In the genomic region with DNA sequence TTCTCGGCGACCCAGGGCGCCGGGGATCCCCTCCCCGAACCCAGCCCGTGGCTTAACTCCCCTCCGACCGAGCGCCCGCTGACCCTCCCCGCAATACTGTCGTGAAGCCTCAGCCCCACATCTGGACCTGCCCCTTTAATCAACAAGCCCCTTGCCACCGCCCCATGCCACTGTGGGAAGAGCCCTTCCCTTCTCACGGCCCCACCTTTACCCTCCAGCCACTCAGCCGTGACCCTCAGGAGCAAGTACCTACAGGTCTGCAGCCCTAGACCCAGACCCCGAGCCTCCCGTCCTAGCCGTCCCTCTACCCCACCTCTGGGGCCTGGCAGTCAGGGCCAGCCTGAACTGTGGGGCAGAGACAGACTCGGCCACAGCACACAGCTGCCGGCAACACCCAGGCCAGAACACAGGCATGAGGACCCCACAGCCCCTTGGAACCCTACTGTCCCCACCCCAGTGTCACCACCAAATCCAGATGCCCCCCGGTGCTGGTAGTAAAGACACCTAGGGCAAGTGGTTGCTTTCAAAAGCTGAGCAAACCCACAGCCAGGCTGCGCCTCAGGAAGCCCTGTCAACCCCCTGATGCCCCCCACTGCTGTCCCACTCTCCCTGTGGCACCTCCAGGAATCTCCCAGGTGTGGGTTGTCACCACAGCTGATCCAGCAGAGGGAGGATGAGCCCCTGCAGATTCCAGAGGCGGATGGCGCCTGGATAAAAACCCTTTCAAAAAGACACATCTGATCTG, we compare ENCODE assay signal across 9 cellular contexts. TPM values are rescaled to one million over a fixed set of nuclear protein-coding genes. Genes with fewer than 3 reads are reported as not detected.
DNase-seq lines count a peak whose midpoint lies in the region; ATAC-seq and TF ChIP-seq lines count a peak whose summit lies in the region.
"Had no signal": no experiment of that assay in that cellular context is flagged by ENCODE, and none has a peak within 500 bp of the region (broad histone marks: within the 10 kb centered on the region; RNA-seq: fewer than 3 reads in every experiment).

No MANE protein-coding gene starts in this region.

- H3K4ac ChIP-seq in mesenchymal stem cell (ENCODE audit: low read depth in 1 of 2, low read length in 2 of 2) = peak overlapping the region in 1 of 2 experiments; percentile 59

- H3K9me3 Mint-ChIP-seq in activated CD4-positive, alpha-beta T cell treated with anti-CD3 and anti-CD28 coated beads, Interleukin-2, amount 10 ng/mL, durations not matched to agents 7 days and 5 days = no peaks in the 10 kb centered on the region
- no peaks in the 10 kb centered on the region for H3K9me3 Mint-ChIP-seq in central memory CD8-positive, alpha-beta T cell

- POLR2A ChIA-PET in activated CD4-positive, alpha-beta T cell treated with anti-CD3 and anti-CD28 coated beads, Interleukin-2, amount 10 ng/mL, durations not matched to agents 7 days and 5 days (lab: Charles Lee) = no interaction called here

- H3K36me3 Mint-ChIP-seq in activated CD4-positive, alpha-beta T cell treated with anti-CD3 and anti-CD28 coated beads, Interleukin-2, amount 10 ng/mL, durations not matched to agents 7 days and 5 days (ENCODE audit: low read depth) = no peaks in the 10 kb centered on the region
- peaks cover 6% of the 10 kb centered on the region for H3K36me3 Mint-ChIP-seq in central memory CD8-positive, alpha-beta T cell (ENCODE audit: insufficient read depth)

- H3K4me2 ChIP-seq in mesenchymal stem cell (ENCODE audit: low read length, poor library complexity, severe bottlenecking) = peak overlapping the region; percentile 73

- H4K91ac ChIP-seq in mesenchymal stem cell (ENCODE audit: low read length) = no peak overlapping the region

- 14% methylated on average over 24 of the region's 24 CpGs for WGBS in mesenchymal stem cell
- 11% methylated on average over 20 of the region's 24 CpGs; no CpG with 5 or more reads in 1 of the 2 donors for WGBS in transverse colon (ENCODE audit: low coverage in 1 of 2), 2 donors

- TF ChIP-seq CTCF in transverse colon (IDR thresholded peaks at IDR 0.05) = no peak

- no peaks in the 10 kb centered on the region for H3K79me1 ChIP-seq in mesenchymal stem cell (replicated peaks; ENCODE audit: low read length, poor library complexity, severe bottlenecking)

- no peak for TF ChIP-seq POLR2A in transverse colon (IDR thresholded peaks at IDR 0.05)

- peak overlapping the region in 1 of 2 experiments; percentile 76 for H3K14ac ChIP-seq in mesenchymal stem cell (ENCODE audit: low read length in 2 of 2)

- H3K4me1 Mint-ChIP-seq in activated CD4-positive, alpha-beta T cell treated with anti-CD3 and anti-CD28 coated beads, Interleukin-2, amount 10 ng/mL, durations not matched to agents 7 days and 5 days = peaks cover 8% of the 10 kb centered on the region
- H3K4me1 Mint-ChIP-seq in central memory CD8-positive, alpha-beta T cell = peaks cover 10% of the 10 kb centered on the region

- no peak for TF ChIP-seq EP300 in transverse colon (IDR thresholded peaks at IDR 0.05; ENCODE audit: low read depth)

- no peak overlapping the region for H2BK120ac ChIP-seq in mesenchymal stem cell (ENCODE audit: low read depth, low read length)

- DNase-seq in activated CD4-positive, alpha-beta T cell treated with anti-CD3 and anti-CD28 coated beads, Interleukin-2, amount 10 ng/mL, durations not matched to agents 7 days and 5 days = no peak
- DNase-seq in activated CD4-positive, alpha-beta T cell treated with anti-CD3 and anti-CD28 coated beads for 48 hours = no peak
- DNase-seq in central memory CD8-positive, alpha-beta T cell (ENCODE audit: low spot score in 2 of 2) = no peak
- no peak for DNase-seq in mesenchymal stem cell
- no peak for DNase-seq in transverse colon
- DNase-seq in H4 (ENCODE audit: low spot score) = no peak
- no peak for DNase-seq in mucosa of gallbladder (ENCODE audit: low spot score)

- no peaks in the 10 kb centered on the region for H3K9me3 ChIP-seq in mesenchymal stem cell (ENCODE audit: control insufficient read depth, low read length)
- H3K9me3 ChIP-seq in transverse colon = no peaks in the 10 kb centered on the region

- H3K4me1 ChIP-seq in mesenchymal stem cell (ENCODE audit: control insufficient read depth, insufficient read depth, low read depth, low read length) (peaks cover 21% of the 10 kb centered on the region), transverse colon (peaks cover 0 to 34% (median 28%) of the 10 kb centered on the region in 4 donors)

- peak overlapping the region; percentile 34 for H2BK15ac ChIP-seq in mesenchymal stem cell (ENCODE audit: low read depth, poor library complexity, severe bottlenecking)

- no peak overlapping the region for H2AFZ ChIP-seq in mesenchymal stem cell (ENCODE audit: low read depth, low read length)

- H3K9ac ChIP-seq in mesenchymal stem cell (ENCODE audit: low read length) = peak overlapping the region; percentile 83

- intact Hi-C loops in transverse colon (cut with DNase I; ENCODE audit: low total_unique reads) = loop anchor here (10.0 kb wide), 1 partner anchor 58 kb away; no protein-coding TSS in a partner anchor

- H2AK5ac ChIP-seq in mesenchymal stem cell (ENCODE audit: low read length, severe bottlenecking) = no peak overlapping the region

- H4K8ac ChIP-seq in mesenchymal stem cell (ENCODE audit: low read length) = peak overlapping the region; percentile 31

- no peak overlapping the region for H3K27ac Mint-ChIP-seq in activated CD4-positive, alpha-beta T cell treated with anti-CD3 and anti-CD28 coated beads, Interleukin-2, amount 10 ng/mL, durations not matched to agents 7 days and 5 days
- H3K27ac Mint-ChIP-seq in central memory CD8-positive, alpha-beta T cell (ENCODE audit: low read depth) = no peak overlapping the region

- CTCF ChIA-PET in activated CD4-positive, alpha-beta T cell treated with anti-CD3 and anti-CD28 coated beads, Interleukin-2, amount 10 ng/mL, durations not matched to agents 7 days and 5 days (lab: Charles Lee) = interaction anchor here (0.9 to 2.3 kb wide), 5 partner anchors 9 to 304 kb away, joined by 3 to 14 read pairs (median 4); partner anchors contain the start of gene SLC35B1

- peaks cover 30 to 50% of the 10 kb centered on the region in 2 experiments for H3K27me3 ChIP-seq in mesenchymal stem cell (ENCODE audit: control insufficient read depth in 1 of 2, insufficient read depth in 1 of 2, low read length in 2 of 2)
- peaks cover 45% of the 10 kb centered on the region for H3K27me3 ChIP-seq in transverse colon

- H2BK5ac ChIP-seq in mesenchymal stem cell (ENCODE audit: low read depth, low read length, poor library complexity, severe bottlenecking) = no peak overlapping the region

- peak overlapping the region; percentile 40 to 90 for H3K4me3 ChIP-seq in mesenchymal stem cell (ENCODE audit: insufficient read depth in 1 of 2, low read depth in 1 of 2, low read length in 2 of 2)
- H3K4me3 ChIP-seq in transverse colon = peak overlapping the region; percentile 51 to 71 (median 62)

- H3K18ac ChIP-seq in mesenchymal stem cell (ENCODE audit: low read depth in 1 of 2, low read length in 2 of 2) = peak overlapping the region in 1 of 2 experiments; percentile 18

- no peak for ATAC-seq in central memory CD8-positive, alpha-beta T cell (replicated peaks; ENCODE audit: extremely low read depth, poor library complexity, severe bottlenecking)
- ATAC-seq in GM18519 (IDR thresholded peaks at IDR 0.05; ENCODE audit: low FRiP score, unreplicated experiment) = no peak

- H3K27ac ChIP-seq in mesenchymal stem cell (ENCODE audit: low read length, poor library complexity, severe bottlenecking) (no peak overlapping the region), transverse colon (peak overlapping the region; percentile 71 to 92 (median 82))
- H3K27ac ChIP-seq: C4-2B had no signal

- peak overlapping the region; percentile 55 to 73 for H2BK12ac ChIP-seq in mesenchymal stem cell (ENCODE audit: low read length in 2 of 2)

- in situ Hi-C loops in transverse colon (cut with MboI; ENCODE audit: low pct_ligation_motif_present in 1 of 4, low pct_unique_long_range_greater_than_20kb in 1 of 4, low sequenced_read_pairs in 3 of 4) = loop anchor here in 1 of 4 donors (10.0 kb wide), 1 partner anchor 118 kb away; no protein-coding TSS in a partner anchor

- peak overlapping the region; percentile 45 for H3K4me3 Mint-ChIP-seq in activated CD4-positive, alpha-beta T cell treated with anti-CD3 and anti-CD28 coated beads, Interleukin-2, amount 10 ng/mL, durations not matched to agents 7 days and 5 days
- peak overlapping the region; percentile 65 for H3K4me3 Mint-ChIP-seq in central memory CD8-positive, alpha-beta T cell

- no peaks in the 10 kb centered on the region for H3K36me3 ChIP-seq in mesenchymal stem cell (ENCODE audit: control insufficient read depth in 1 of 2, insufficient read depth in 2 of 2, low read depth in 1 of 2, low read length in 2 of 2)
- no peaks in the 10 kb centered on the region for H3K36me3 ChIP-seq in transverse colon

- H3K23ac ChIP-seq in mesenchymal stem cell (ENCODE audit: low read length in 2 of 2) = peak overlapping the region in 1 of 2 experiments; percentile 78

- H3K27me3 Mint-ChIP-seq in activated CD4-positive, alpha-beta T cell treated with anti-CD3 and anti-CD28 coated beads, Interleukin-2, amount 10 ng/mL, durations not matched to agents 7 days and 5 days = peaks cover 48% of the 10 kb centered on the region
- H3K27me3 Mint-ChIP-seq in central memory CD8-positive, alpha-beta T cell = peaks cover 69% of the 10 kb centered on the region

RNA-seq across cellular contexts. Expression of gene NXPH3, which starts 1.4 kb away (rescaled TPM):
- not detected for total RNA-seq in activated CD4-positive, alpha-beta T cell treated with anti-CD3 and anti-CD28 coated beads, Interleukin-2, amount 10 ng/mL, durations not matched to agents 7 days and 5 days
- polyA plus RNA-seq in mesenchymal stem cell (2013, experiment 1 of 2) = 0.01 TPM
- polyA plus RNA-seq in mesenchymal stem cell (2013, experiment 2 of 2) = 0.12 TPM
- total RNA-seq in transverse colon = 1 to 10 TPM in 2 of 4 donors, under 1 TPM in 2; 0.20 to 4.6 (median 2.6) TPM
- total RNA-seq in H4 (2014; rRNA removed; shearing (Covaris generic)) = 0.15 and 0.23 TPM in 2 replicates
- total RNA-seq in mucosa of gallbladder = 2.9 TPM
